In genomic region chr12:66603458-66603857, GRCh38 we compare ENCODE assay signal across 25 cellular contexts.
A peak's percentile ranks its signal among the peaks of the same experiment; 100 is the strongest.
DNase-seq lines count a peak whose midpoint lies in the region; ATAC-seq and TF ChIP-seq lines count a peak whose summit lies in the region.
"Had no signal": no experiment of that assay in that cellular context is flagged by ENCODE, and none has a peak within 500 bp of the region (broad histone marks: within the 10 kb centered on the region; RNA-seq: fewer than 3 reads in every experiment).

No MANE protein-coding gene starts in this region.

- 0 out of 2 replicates have a peak, but pooled peaks cover 3% of the 10 kb centered on the region for H3K27me3 ChIP-seq in PC-3 (ENCODE audit: low read length)
- no peaks in the 10 kb centered on the region for H3K27me3 ChIP-seq in parathyroid adenoma (ENCODE audit: control insufficient read depth, insufficient read depth, low read length)
- H3K27me3 ChIP-seq in osteoblast (ENCODE audit: insufficient read depth, low read length), result no peaks in the 10 kb centered on the region
- H3K27me3 ChIP-seq: left lung, neutrophil had no signal

- H2AFZ ChIP-seq in PC-3 (ENCODE audit: low read length), result no peak overlapping the region
- no peak overlapping the region for H2AFZ ChIP-seq in parathyroid adenoma
- no peak overlapping the region for H2AFZ ChIP-seq in osteoblast (ENCODE audit: low read length)

- no peaks in the 10 kb centered on the region for H3K9me3 ChIP-seq in PC-3 (ENCODE audit: low read length)
- no peaks in the 10 kb centered on the region for H3K9me3 ChIP-seq in parathyroid adenoma (ENCODE audit: control insufficient read depth, low read length)
- H3K9me3 ChIP-seq in osteoblast (ENCODE audit: low read depth, low read length), result no peaks in the 10 kb centered on the region
- H3K9me3 ChIP-seq: heart right ventricle, left lung, neutrophil, psoas muscle had no signal

- CTCF ChIA-PET in PC-3 (lab: Charles Lee), result no interaction called here

- H3K4me3 ChIP-seq in PC-3 (ENCODE audit: low read length), result no peak overlapping the region
- H3K4me3 ChIP-seq in parathyroid adenoma (ENCODE audit: low read depth, low read length), result no peak overlapping the region
- no peak overlapping the region for H3K4me3 ChIP-seq in osteoblast (ENCODE audit: insufficient read depth, low read length)
- H3K4me3 ChIP-seq: GM12878, heart right ventricle, left lung, psoas muscle had no signal

- H3K4me1 ChIP-seq in PC-3 (ENCODE audit: insufficient read depth, low read length) (no peaks in the 10 kb centered on the region), parathyroid adenoma (peaks cover 11% of the 10 kb centered on the region), osteoblast (ENCODE audit: insufficient read depth, low read length) (no peaks in the 10 kb centered on the region)
- H3K4me1 ChIP-seq: heart right ventricle, left lung, psoas muscle had no signal

- TF ChIP-seq CTCF in PC-3 (conservative IDR thresholded peaks at IDR 0.05; ENCODE audit: low read depth, low read length) (no peak), parathyroid adenoma (IDR thresholded peaks at IDR 0.05) (no peak), osteoblast (IDR thresholded peaks at IDR 0.05; ENCODE audit: extremely low read depth, low read depth, low read length) (no peak)

- H4K20me1 ChIP-seq in PC-3 (ENCODE audit: low read length), result no peaks in the 10 kb centered on the region
- no peaks in the 10 kb centered on the region for H4K20me1 ChIP-seq in osteoblast (ENCODE audit: insufficient read depth, low read length)

- H3K27ac ChIP-seq in PC-3 (ENCODE audit: low read length) (no peak overlapping the region), parathyroid adenoma (peak overlapping the region; percentile 29), osteoblast (ENCODE audit: low read depth, low read length) (no peak overlapping the region)
- H3K27ac ChIP-seq: heart right ventricle, left lung, neutrophil, psoas muscle had no signal

- intact Hi-C loops in PC-3 (cut with micrococcal nuclease), result no loop called here

- no peaks in the 10 kb centered on the region for H3K36me3 ChIP-seq in PC-3 (ENCODE audit: low read depth, low read length)
- H3K36me3 ChIP-seq in parathyroid adenoma (ENCODE audit: control insufficient read depth, insufficient read depth, low read length), result no peaks in the 10 kb centered on the region
- no peaks in the 10 kb centered on the region for H3K36me3 ChIP-seq in osteoblast (ENCODE audit: insufficient read depth, low read length)
- H3K36me3 ChIP-seq: heart right ventricle, left lung, neutrophil had no signal

- no peaks in the 10 kb centered on the region for H3K9me2 ChIP-seq in PC-3 (replicated peaks; ENCODE audit: low read length)

- H3K9ac ChIP-seq in PC-3 (ENCODE audit: low read length), result no peak overlapping the region
- H3K9ac ChIP-seq in parathyroid adenoma, result no peak overlapping the region

- H3F3A ChIP-seq in PC-3 (ENCODE audit: low read length, unreplicated experiment), result no peaks in the 10 kb centered on the region

- DNase-seq in NCI-H1417 (lab: John Stamatoyannopoulos, UW), result peak in 2 of 3 experiments; percentile 36 to 59
- DNase-seq in NCI-H1417 treated with DMSO at 0.1 percent for 48 hours (lab: John Stamatoyannopoulos, UW), result no peak
- DNase-seq in NCI-H2107 treated with DMSO at 0.1 percent for 48 hours (lab: John Stamatoyannopoulos, UW; ENCODE audit: unreplicated experiment), result peak; percentile 41
- DNase-seq in PC-3, result peak; percentile 3
- no peak for DNase-seq in NOMO-1 treated with dmso at 0.1 percent for 144 hours (lab: John Stamatoyannopoulos, UW; ENCODE audit: unreplicated experiment)
- no peak for DNase-seq in AG08396 (ENCODE audit: low spot score)
- no peak for DNase-seq in osteoblast (ENCODE audit: insufficient read length, low spot score, missing footprints)
- DNase-seq: 8988T; activated CD4-positive, alpha-beta T cell treated with anti-CD3 and anti-CD28 coated beads for 36 hours; activated gamma-delta T cell treated with Interleukin-2 at 50 U/mL for 16 hours; activated T-cell treated with anti-CD3 and anti-CD28 coated beads, Interleukin-2, amount 50 U/mL, for 24 hours; AML-193; CD8-positive, alpha-beta T cell; effector CD4-positive, alpha-beta T cell; erythroblast; heart right ventricle; left lung; mesendoderm; NCI-H1092 treated with DMSO at 0.1 percent for 48 hours; NCI-H226; psoas muscle; RPMI8226 had no signal

- POLR2A ChIA-PET in PC-3 (lab: Charles Lee; ENCODE audit: unreplicated experiment), result no interaction called here

- H3K79me2 ChIP-seq in PC-3 (ENCODE audit: low read length) (no peaks in the 10 kb centered on the region), parathyroid adenoma (peaks cover 6% of the 10 kb centered on the region), osteoblast (ENCODE audit: insufficient read depth, low read length) (no peaks in the 10 kb centered on the region)

- BruUV-seq in PC-3 (replicated peaks; lab: Mats Ljungman, UMichigan), result no TSS peak

- H3K4me2 ChIP-seq in PC-3 (ENCODE audit: low read length) (no peak overlapping the region), parathyroid adenoma (ENCODE audit: low read length) (peak overlapping the region; percentile 13), osteoblast (ENCODE audit: insufficient read depth, low read length) (no peak overlapping the region)

- no peak for ATAC-seq in PC-3
- ATAC-seq: activated CD4-positive, alpha-beta T cell treated with anti-CD3 and anti-CD28 coated beads for 36 hours; CD8-positive, alpha-beta T cell; GM12878; heart right ventricle; left lung; psoas muscle had no signal

Comparison
In these comparisons a context has a peak if more than half of its experiments do, and no peak if none do; other contexts are left out.
1. DNase-seq: peak in NCI-H1417 (2 of 3), NCI-H2107 treated with DMSO at 0.1 percent for 48 hours (single experiment) and PC-3 (single experiment); none in NCI-H1417 treated with DMSO at 0.1 percent for 48 hours (single experiment), NOMO-1 treated with dmso at 0.1 percent for 144 hours (single experiment), AG08396 (single experiment) and osteoblast (single experiment).